ENCODE assay signal across 8 cellular contexts in genomic region chr13:114236224-114236623, GRCh38. TPM values are rescaled to one million over a fixed set of nuclear protein-coding genes. Genes with fewer than 3 reads are reported as not detected.
DNase-seq lines count a peak whose midpoint lies in the region; ATAC-seq and TF ChIP-seq lines count a peak whose summit lies in the region.

No MANE protein-coding gene starts in this region.

- ATAC-seq in DND-41 (ENCODE audit: insufficient read depth, low read depth) (no peak), PC-3 (no peak), GM21381 (IDR thresholded peaks at IDR 0.05; ENCODE audit: unreplicated experiment) (no peak), gastroesophageal sphincter (no peak), GM21825 (IDR thresholded peaks at IDR 0.05; ENCODE audit: unreplicated experiment) (no peak)

- TF ChIP-seq POLR2A in gastroesophageal sphincter (IDR thresholded peaks at IDR 0.05): no peak

- no peak for TF ChIP-seq CTCF in DND-41 (IDR thresholded peaks at IDR 0.05; ENCODE audit: borderline replicate concordance, extremely low read depth, low read length, poor library complexity, severe bottlenecking)
- TF ChIP-seq CTCF in PC-3 (conservative IDR thresholded peaks at IDR 0.05; ENCODE audit: low read depth, low read length): no peak
- TF ChIP-seq CTCF in endothelial cell (IDR thresholded peaks at IDR 0.05; ENCODE audit: unreplicated experiment): no peak
- no peak for TF ChIP-seq CTCF in parathyroid adenoma (IDR thresholded peaks at IDR 0.05)
- no peak for TF ChIP-seq CTCF in gastroesophageal sphincter (IDR thresholded peaks at IDR 0.05)

- H3K9me3 ChIP-seq in DND-41 (ENCODE audit: insufficient read depth, low read length, severe bottlenecking): no peaks in the 10 kb centered on the region
- H3K9me3 ChIP-seq in PC-3 (ENCODE audit: low read length): no peaks in the 10 kb centered on the region
- H3K9me3 ChIP-seq in parathyroid adenoma (ENCODE audit: control insufficient read depth, low read length): no peaks in the 10 kb centered on the region
- H3K9me3 ChIP-seq in gastroesophageal sphincter: no peaks in the 10 kb centered on the region

- no peaks in the 10 kb centered on the region for H3K27me3 ChIP-seq in DND-41 (ENCODE audit: insufficient read depth, low read length, poor library complexity)
- H3K27me3 ChIP-seq in PC-3 (ENCODE audit: low read length): no peaks in the 10 kb centered on the region
- H3K27me3 ChIP-seq in parathyroid adenoma (ENCODE audit: control insufficient read depth, insufficient read depth, low read length): no peaks in the 10 kb centered on the region
- H3K27me3 ChIP-seq in gastroesophageal sphincter: no peaks in the 10 kb centered on the region

- DNase-seq in DND-41 (no peak), PC-3 (no peak), endothelial cell (ENCODE audit: low spot score) (no peak), posterior vena cava (ENCODE audit: low spot score) (no peak)

- H3K9ac ChIP-seq in DND-41 (ENCODE audit: low read depth, low read length) (peak overlapping the region; percentile 85), PC-3 (ENCODE audit: low read length) (peak overlapping the region; percentile 97; the same call in 1 of the 2 replicates), parathyroid adenoma (no peak overlapping the region)

- H2AFZ ChIP-seq in DND-41 (ENCODE audit: low read depth, low read length) (no peak overlapping the region), PC-3 (ENCODE audit: low read length) (no peak overlapping the region), parathyroid adenoma (no peak overlapping the region)

- H3F3A ChIP-seq in PC-3 (ENCODE audit: low read length, unreplicated experiment): no peaks in the 10 kb centered on the region

- H3K9me3 Mint-ChIP-seq in endothelial cell (ENCODE audit: unreplicated experiment): no peaks in the 10 kb centered on the region

- H3K4me3 ChIP-seq in DND-41 (ENCODE audit: low read depth in 1 of 2, low read length in 2 of 2): peak overlapping the region; percentile 72 to 79; a peak in 3 of 4 replicates
- H3K4me3 ChIP-seq in PC-3 (ENCODE audit: low read length): peak overlapping the region; percentile 92
- peak overlapping the region; percentile 78 for H3K4me3 ChIP-seq in parathyroid adenoma (ENCODE audit: low read depth, low read length)
- peak overlapping the region in 1 of 2 donors; percentile 74 for H3K4me3 ChIP-seq in gastroesophageal sphincter

- peaks cover 10% of the 10 kb centered on the region for H3K4me1 Mint-ChIP-seq in endothelial cell (ENCODE audit: unreplicated experiment)

- TF ChIP-seq EP300 in gastroesophageal sphincter (IDR thresholded peaks at IDR 0.05): no peak

- peaks cover 34% of the 10 kb centered on the region for H3K79me2 ChIP-seq in DND-41 (ENCODE audit: insufficient read depth, low read length)
- peaks cover 30% of the 10 kb centered on the region for H3K79me2 ChIP-seq in PC-3 (ENCODE audit: low read length)
- no peaks in the 10 kb centered on the region for H3K79me2 ChIP-seq in parathyroid adenoma

- peak overlapping the region; percentile 92 for H3K4me3 Mint-ChIP-seq in endothelial cell (ENCODE audit: unreplicated experiment)

- H4K20me1 ChIP-seq in DND-41 (ENCODE audit: insufficient read depth, low read length): peaks cover 8% of the 10 kb centered on the region; the same call in 1 of the 2 replicates
- H4K20me1 ChIP-seq in PC-3 (ENCODE audit: low read length): peaks cover 5% of the 10 kb centered on the region; the same call in 1 of the 2 replicates

- no peaks in the 10 kb centered on the region for H3K27me3 Mint-ChIP-seq in endothelial cell (ENCODE audit: unreplicated experiment)

- WGBS in gastroesophageal sphincter (ENCODE audit: low coverage in 1 of 2), 2 donors: 54 to 60% methylated on average over 4 of the region's 4 CpGs

- H3K36me3 ChIP-seq in DND-41 (ENCODE audit: insufficient read depth, low read length) (peaks cover 51% of the 10 kb centered on the region), PC-3 (ENCODE audit: low read depth, low read length) (peaks cover 16% of the 10 kb centered on the region), parathyroid adenoma (ENCODE audit: control insufficient read depth, insufficient read depth, low read length) (no peaks in the 10 kb centered on the region), gastroesophageal sphincter (peaks cover 0 to 47% of the 10 kb centered on the region in 2 donors)

- peak overlapping the region; percentile 86 for H3K4me2 ChIP-seq in DND-41 (ENCODE audit: insufficient read depth, low read length)
- H3K4me2 ChIP-seq in PC-3 (ENCODE audit: low read length): peak overlapping the region; percentile 87
- peak overlapping the region; percentile 76 for H3K4me2 ChIP-seq in parathyroid adenoma (ENCODE audit: low read length)

- H3K4me1 ChIP-seq in DND-41 (ENCODE audit: insufficient read depth, low read length) (peaks cover 24% of the 10 kb centered on the region), PC-3 (ENCODE audit: insufficient read depth, low read length) (peaks cover 3% of the 10 kb centered on the region; the same call in 1 of the 2 replicates), parathyroid adenoma (no peaks in the 10 kb centered on the region), gastroesophageal sphincter (peaks cover 0 to 27% (median 7%) of the 10 kb centered on the region in 3 donors)

- POLR2A ChIA-PET in PC-3 (lab: Charles Lee; ENCODE audit: unreplicated experiment): no interaction called here

- peaks cover 11% of the 10 kb centered on the region for H3K36me3 Mint-ChIP-seq in endothelial cell (ENCODE audit: low read depth, unreplicated experiment)

- H3K27ac Mint-ChIP-seq in endothelial cell (ENCODE audit: unreplicated experiment): no peak overlapping the region

- H3K27ac ChIP-seq in DND-41 (ENCODE audit: low read length) (peak overlapping the region; percentile 73), PC-3 (ENCODE audit: low read length) (no peak overlapping the region), parathyroid adenoma (no peak overlapping the region), gastroesophageal sphincter (peak overlapping the region in 1 of 4 donors; percentile 87)

- no peaks in the 10 kb centered on the region for H3K9me2 ChIP-seq in PC-3 (replicated peaks; ENCODE audit: low read length)

- CTCF ChIA-PET in PC-3 (lab: Charles Lee): no interaction called here

- BruUV-seq in PC-3 (replicated peaks; lab: Mats Ljungman, UMichigan): no TSS peak

- intact Hi-C loops in PC-3 (cut with micrococcal nuclease): no loop called here
- intact Hi-C loops in posterior vena cava (cut with DNase I): no loop called here

RNA-seq across cellular contexts. Expression of gene CDC16, which starts 1.5 kb away (rescaled TPM):
- total RNA-seq in PC-3 (2014; rRNA removed) (16.0 and 21.0 TPM in 2 replicates), endothelial cell (ENCODE audit: unreplicated experiment) (65.4 TPM), gastroesophageal sphincter (10 to 100 TPM; 40.1 to 53.1 (median 47.4) TPM), posterior vena cava (10 to 100 TPM; 46.8 TPM)

RNA-seq across cellular contexts. Expression of gene UPF3A, which starts 45.2 kb away (rescaled TPM):
- total RNA-seq in PC-3 (2014; rRNA removed): 17.4 and 18.1 TPM in 2 replicates
- total RNA-seq in endothelial cell (ENCODE audit: unreplicated experiment): 61.6 TPM
- 10 to 100 TPM; 31.0 to 40.0 (median 37.9) TPM for total RNA-seq in gastroesophageal sphincter
- 10 to 100 TPM; 35.2 to 36.7 TPM for total RNA-seq in posterior vena cava

RNA-seq across cellular contexts. Expression of gene CFAP97D2, which starts 57.2 kb away (rescaled TPM):
- total RNA-seq in PC-3 (2014; rRNA removed): not detected in 2 replicates
- total RNA-seq in endothelial cell (ENCODE audit: unreplicated experiment): not detected
- not detected for total RNA-seq in gastroesophageal sphincter
- total RNA-seq in posterior vena cava: not detected
